23 cellular contexts compared by ENCODE assay signal in genomic region chr16:81573533-81573932, GRCh38.
A peak's percentile ranks its signal among the peaks of the same experiment; 100 is the strongest.
DNase-seq lines count a peak whose midpoint lies in the region; ATAC-seq, FAIRE-seq and TF ChIP-seq lines count a peak whose summit lies in the region.
"Had no signal": no experiment of that assay in that cellular context is flagged by ENCODE, and none has a peak within 500 bp of the region (broad histone marks: within the 10 kb centered on the region; RNA-seq: fewer than 3 reads in every experiment).

No MANE protein-coding gene starts in this region.

- DNase-seq in CD8-positive, alpha-beta memory T cell, result no peak
- DNase-seq in GM10248 (ENCODE audit: extremely low spot score) (no peak), K562 (ENCODE audit: extremely low read depth in 1 of 4, low spot score in 3 of 4) (no peak), immature natural killer cell (no peak), DMS79 (lab: John Stamatoyannopoulos, UW) (no peak), caudate nucleus (lab: John Stamatoyannopoulos, UW) (no peak)
- DNase-seq: 8988T; ACHN; AML-193; BE2C; CD4-positive, alpha-beta T cell; DMS 273 treated with DMSO at 0.1 percent for 48 hours; DMS79 treated with DMSO at 0.1 percent for 48 hours; GF-D8; GM23248; H9 had no signal

- no peak overlapping the region for H2AFZ ChIP-seq in K562 (ENCODE audit: low read depth, low read length)
- H2AFZ ChIP-seq: GM23248 had no signal

- WGBS in K562 (ENCODE audit: insufficient coverage, low coverage, missing lambda C conversion rate), result 82% methylated on average over 6 of the region's 6 CpGs

- peak; percentile 1 for TF ChIP-seq CTCF in GM10248 (IDR thresholded peaks at IDR 0.05; ENCODE audit: control extremely low read depth, extremely low read depth, low read depth, missing control alignments)
- TF ChIP-seq CTCF in K562 (IDR thresholded peaks at IDR 0.05 in 2 of 3, conservative IDR thresholded peaks at IDR 0.05 in 1 of 3; ENCODE audit: insufficient read depth in 2 of 3, low read depth in 1 of 3, low read length in 3 of 3), result no peak

- H3K36me3 Mint-ChIP-seq in CD8-positive, alpha-beta memory T cell, result peaks cover 0 to 1% (median 0%) of the 10 kb centered on the region in 3 donors
- no peaks in the 10 kb centered on the region for H3K36me3 Mint-ChIP-seq in immature natural killer cell

- no peak overlapping the region for H3K9ac ChIP-seq in K562 (ENCODE audit: insufficient read depth in 1 of 2, low read depth in 2 of 2, low read length in 2 of 2)
- H3K9ac ChIP-seq: BLaER1 treated with 17β-estradiol and CSF1 and Interleukin-3, amounts not matched to agents 10 nM and 100 nM; GM23248 had no signal

- H4K20me1 ChIP-seq in K562 (replicated peaks; ENCODE audit: control insufficient read depth, insufficient read depth, low read length), result peaks cover 47% of the 10 kb centered on the region

- H3K9me3 Mint-ChIP-seq in CD8-positive, alpha-beta memory T cell, result no peaks in the 10 kb centered on the region
- no peaks in the 10 kb centered on the region for H3K9me3 Mint-ChIP-seq in immature natural killer cell
- H3K9me3 Mint-ChIP-seq: CD14-positive monocyte; CD4-positive, alpha-beta T cell; H9 had no signal

- H3K79me2 ChIP-seq in K562 (ENCODE audit: control insufficient read depth, insufficient read depth, low read length), result peaks cover 46% of the 10 kb centered on the region

- H3K4me3 Mint-ChIP-seq in CD8-positive, alpha-beta memory T cell, result no peak overlapping the region
- no peak overlapping the region for H3K4me3 Mint-ChIP-seq in immature natural killer cell
- H3K4me3 Mint-ChIP-seq: CD14-positive monocyte; CD4-positive, alpha-beta T cell; H9 had no signal

- POLR2A ChIA-PET in CD8-positive, alpha-beta memory T cell (lab: Charles Lee), result no interaction called here
- POLR2A ChIA-PET in GM10248 (lab: Yijun Ruan, JAX), result no interaction called here
- POLR2A ChIA-PET in K562 (lab: Yijun Ruan, JAX), result no interaction called here

- TF ChIP-seq RAD21 in K562 (CRISPR knock-in tag; conservative IDR thresholded peaks at IDR 0.05 in 1 of 2, IDR thresholded peaks at IDR 0.05 in 1 of 2), result no peak

- ATAC-seq in K562, result no peak
- no peak for ATAC-seq in GM21529 (IDR thresholded peaks at IDR 0.05; ENCODE audit: unreplicated experiment)
- ATAC-seq: A549, HCT116 had no signal

- no peaks in the 10 kb centered on the region for H3K27me3 ChIP-seq in CD8-positive, alpha-beta memory T cell (ENCODE audit: insufficient read depth, low read length, poor library complexity, severe bottlenecking)
- no peaks in the 10 kb centered on the region; a peak in 1 of 5 replicates for H3K27me3 ChIP-seq in K562 (ENCODE audit: control insufficient read depth in 2 of 2, insufficient read depth in 2 of 2, low read length in 2 of 2)
- H3K27me3 ChIP-seq: BE2C; BLaER1 treated with 17β-estradiol and CSF1 and Interleukin-3, amounts not matched to agents 10 nM and 100 nM had no signal

- H3K4me1 ChIP-seq in CD8-positive, alpha-beta memory T cell (ENCODE audit: insufficient read depth, low read length), result no peaks in the 10 kb centered on the region
- peaks cover 0 to 6% of the 10 kb centered on the region in 2 experiments; a peak in 1 of 5 replicates for H3K4me1 ChIP-seq in K562 (replicated peaks in 1 of 2; ENCODE audit: control insufficient read depth in 2 of 2, insufficient read depth in 2 of 2, low read length in 2 of 2)
- H3K4me1 ChIP-seq: BE2C had no signal

- peaks cover 13 to 34% (median 17%) of the 10 kb centered on the region in 3 donors for H3K4me1 Mint-ChIP-seq in CD8-positive, alpha-beta memory T cell
- H3K4me1 Mint-ChIP-seq in immature natural killer cell, result peaks cover 23 to 25% of the 10 kb centered on the region in 2 donors

- no peak for TF ChIP-seq EP300 in K562 (IDR thresholded peaks at IDR 0.05; ENCODE audit: low read length)

- H3K9me1 ChIP-seq in K562 (ENCODE audit: control insufficient read depth, insufficient read depth, low read length), result peaks cover 11% of the 10 kb centered on the region

- intact Hi-C loops in K562 (cut with micrococcal nuclease), result no loop called here

- no peaks in the 10 kb centered on the region for H3K27me3 Mint-ChIP-seq in CD8-positive, alpha-beta memory T cell
- H3K27me3 Mint-ChIP-seq in immature natural killer cell (ENCODE audit: low read depth in 3 of 3), result peaks cover 1 to 6% (median 3%) of the 10 kb centered on the region in 3 donors
- H3K27me3 Mint-ChIP-seq: CD4-positive, alpha-beta T cell had no signal

- no peak overlapping the region for H3K27ac ChIP-seq in CD8-positive, alpha-beta memory T cell (ENCODE audit: low read depth, low read length)
- no peak overlapping the region for H3K27ac ChIP-seq in K562 (ENCODE audit: extremely low read depth, low read depth, low read length)
- H3K27ac ChIP-seq in caudate nucleus (ENCODE audit: low read depth, low read length), result no peak overlapping the region
- H3K27ac ChIP-seq: BLaER1 treated with 17β-estradiol and CSF1 and Interleukin-3, amounts not matched to agents 10 nM and 100 nM; GM23248 had no signal

- H3K4me2 ChIP-seq in K562 (ENCODE audit: insufficient read depth, low read length), result no peak overlapping the region
- H3K4me2 ChIP-seq: A549; BLaER1 treated with 17β-estradiol and CSF1 and Interleukin-3, amounts not matched to agents 10 nM and 100 nM had no signal

- H3K36me3 ChIP-seq in CD8-positive, alpha-beta memory T cell (ENCODE audit: insufficient read depth, low read length), result no peaks in the 10 kb centered on the region
- peaks cover 3% of the 10 kb centered on the region; the same call in 2 of the 3 replicates for H3K36me3 ChIP-seq in K562 (ENCODE audit: control insufficient read depth, insufficient read depth, low read length)
- H3K36me3 ChIP-seq: BE2C had no signal

- no peaks in the 10 kb centered on the region for H3K9me3 ChIP-seq in CD8-positive, alpha-beta memory T cell (ENCODE audit: low read length)
- H3K9me3 ChIP-seq in K562 (replicated peaks; ENCODE audit: control insufficient read depth, insufficient read depth, low read depth, low read length), result no peaks in the 10 kb centered on the region; the same call in 1 of the 2 replicates
- H3K9me3 ChIP-seq: A549; BE2C; BLaER1 treated with 17β-estradiol and CSF1 and Interleukin-3, amounts not matched to agents 10 nM and 100 nM had no signal

- CTCF ChIA-PET in CD8-positive, alpha-beta memory T cell (lab: Charles Lee), result no interaction called here
- CTCF ChIA-PET in GM10248 (lab: Yijun Ruan, JAX) (no interaction called here), K562 (lab: Yijun Ruan, JAX; ENCODE audit: low intra/inter-chr PET ratio) (no interaction called here)

- BruUV-seq in K562 (replicated peaks; lab: Mats Ljungman, UMichigan), result no TSS peak

- FAIRE-seq in K562 (lab: Jason Lieb, UNC), result no peak
- FAIRE-seq: A549, D721Med, GM12892 had no signal

- peak overlapping the region in 5 of 8 donors; percentile 32 to 93 (median 48) for H3K27ac Mint-ChIP-seq in CD8-positive, alpha-beta memory T cell
- H3K27ac Mint-ChIP-seq in immature natural killer cell, result peak overlapping the region in 5 of 6 donors; percentile 46 to 89 (median 57)
- H3K27ac Mint-ChIP-seq: CD4-positive, alpha-beta T cell; H9 had no signal

- in situ Hi-C loops in K562 (cut with MboI), result no loop called here

- TF ChIP-seq POLR2A in K562 (conservative IDR thresholded peaks at IDR 0.05), result no peak

- no peak overlapping the region for H3K4me3 ChIP-seq in CD8-positive, alpha-beta memory T cell (ENCODE audit: low read length)
- no peak overlapping the region for H3K4me3 ChIP-seq in K562
- H3K4me3 ChIP-seq: A549; BLaER1 treated with 17β-estradiol and CSF1 and Interleukin-3, amounts not matched to agents 10 nM and 100 nM; GM23248 had no signal

TF ChIP-seq in K562, 482 proteins besides CTCF, POLR2A, EP300 and RAD21 (continues in another document):
- TF ChIP-seq ATF7 (IDR thresholded peaks at IDR 0.05), result no peak
- TF ChIP-seq HNRNPH1 (optimal IDR thresholded peaks at IDR 0.05; ENCODE audit: low read depth, low read length), result no peak
- TF ChIP-seq ZNF263 (CRISPR knock-in tag; IDR thresholded peaks at IDR 0.05; ENCODE audit: borderline replicate concordance), result no peak
- peak; percentile 71 for TF ChIP-seq BCOR (IDR thresholded peaks at IDR 0.05)
- peak; percentile 86 for TF ChIP-seq RBM25 (IDR thresholded peaks at IDR 0.05; ENCODE audit: low read depth, low read length, severe bottlenecking)
- TF ChIP-seq BRD4 (IDR thresholded peaks at IDR 0.05), result no peak
- TF ChIP-seq DIDO1 (tag; IDR thresholded peaks at IDR 0.05; ENCODE audit: low read depth), result no peak
- peak; percentile 23 to 30; a peak in 1 of 4 replicates for TF ChIP-seq KDM1A (IDR thresholded peaks at IDR 0.05)
- TF ChIP-seq PTTG1 (tag; IDR thresholded peaks at IDR 0.05; ENCODE audit: low read depth), result no peak
- TF ChIP-seq MITF (IDR thresholded peaks at IDR 0.05), result no peak
- TF ChIP-seq VEZF1 (CRISPR knock-in tag; IDR thresholded peaks at IDR 0.05), result no peak
- TF ChIP-seq ZNF780A (CRISPR knock-in tag; IDR thresholded peaks at IDR 0.05), result no peak
- no peak for TF ChIP-seq ETV1 (tag; conservative IDR thresholded peaks at IDR 0.05; ENCODE audit: low read depth)
- peak; percentile 50; the same call in 1 of the 2 replicates for TF ChIP-seq ADNP (tag; IDR thresholded peaks at IDR 0.05)
- TF ChIP-seq PRPF4 (IDR thresholded peaks at IDR 0.05; ENCODE audit: insufficient read depth, low read depth, low read length, poor library complexity, severe bottlenecking), result no peak
- no peak for TF ChIP-seq ZNF124 (CRISPR knock-in tag; IDR thresholded peaks at IDR 0.05)
